Comparison of ENCODE assay signal across 14 cellular contexts in the genomic region with DNA sequence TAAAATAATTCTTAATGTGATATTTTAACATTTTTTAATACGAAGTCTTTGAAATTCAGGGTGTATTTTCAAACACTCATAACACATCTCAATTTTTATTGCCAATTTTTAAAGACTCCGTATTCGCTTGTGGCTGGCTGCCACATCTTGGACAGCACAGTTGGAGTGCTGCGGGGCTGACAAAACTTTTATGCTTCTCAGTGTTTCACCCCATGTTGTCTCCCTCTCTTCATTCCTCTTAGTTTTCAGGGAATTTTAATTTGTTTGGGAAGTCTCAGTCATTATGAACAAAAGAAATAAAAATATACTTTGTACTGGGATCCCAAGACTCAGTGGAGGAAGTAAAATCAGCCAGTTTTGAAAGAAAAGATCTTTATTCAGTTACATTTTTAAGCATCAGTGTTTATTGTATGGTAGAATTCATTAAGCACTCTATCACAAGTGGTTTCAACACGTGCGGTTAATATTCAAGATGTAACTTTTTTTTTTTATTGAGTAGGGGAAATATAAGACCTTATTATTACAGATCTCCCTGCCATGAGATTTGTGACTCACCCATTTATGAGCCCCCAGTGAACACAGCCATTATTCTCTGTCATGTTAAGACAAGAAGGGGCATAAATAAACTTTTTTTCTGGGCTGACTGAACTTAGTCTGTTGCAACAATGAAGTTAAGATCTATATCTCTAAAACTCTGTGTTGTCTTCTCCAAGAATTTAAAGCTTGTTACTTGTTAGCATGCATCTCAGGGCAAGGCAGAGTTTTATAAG. TPM values are rescaled to one million over a fixed set of nuclear protein-coding genes. Genes with fewer than 3 reads are reported as not detected.
DNase-seq lines count a peak whose midpoint lies in the region; ATAC-seq and TF ChIP-seq lines count a peak whose summit lies in the region.
"Had no signal": no experiment of that assay in that cellular context is flagged by ENCODE, and none has a peak within 500 bp of the region (broad histone marks: within the 10 kb centered on the region; RNA-seq: fewer than 3 reads in every experiment).

No MANE protein-coding gene starts in this region.

- no peak overlapping the region for H2AFZ ChIP-seq in Loucy (ENCODE audit: low read length)

- peaks cover 0 to 3% (median 0%) of the 10 kb centered on the region in 3 donors for H3K36me3 Mint-ChIP-seq in immature natural killer cell

- in situ Hi-C loops in astrocyte of the cerebellum (cut with HindIII; ENCODE audit: low sequenced_read_pairs): no loop called here

- no peaks in the 10 kb centered on the region for H3K9me2 ChIP-seq in Loucy (replicated peaks; ENCODE audit: low read depth, low read length)

- peak overlapping the region; percentile 13 to 53 (median 42) for H3K4me3 Mint-ChIP-seq in immature natural killer cell
- H3K4me3 Mint-ChIP-seq: activated naive CD4-positive, alpha-beta T cell treated with anti-CD3 and anti-CD28 coated beads for 36 hours had no signal

- peak overlapping the region; percentile 19 for H3K4me2 ChIP-seq in Loucy (ENCODE audit: low read depth, low read length, poor library complexity, severe bottlenecking)

- H3K9ac ChIP-seq in Loucy (ENCODE audit: low read depth, low read length, poor library complexity, severe bottlenecking): peak overlapping the region; percentile 2

- TF ChIP-seq EP300 in suprapubic skin (IDR thresholded peaks at IDR 0.05): no peak

- H4K20me1 ChIP-seq in Loucy (ENCODE audit: insufficient read depth, low read length, poor library complexity, severe bottlenecking): peaks cover 8% of the 10 kb centered on the region

- H3K9me3 ChIP-seq in Loucy (ENCODE audit: insufficient read depth, low read depth, low read length) (no peaks in the 10 kb centered on the region), suprapubic skin (no peaks in the 10 kb centered on the region), esophagus squamous epithelium (no peaks in the 10 kb centered on the region)

- H3K79me2 ChIP-seq in Loucy (ENCODE audit: insufficient read depth, low read length): peaks cover 27% of the 10 kb centered on the region; the same call in 1 of the 2 replicates

- H3K4me3 ChIP-seq in Loucy (ENCODE audit: low read length, poor library complexity, severe bottlenecking) (no peak overlapping the region), astrocyte of the cerebellum (ENCODE audit: low read depth, low read length) (no peak overlapping the region), suprapubic skin (no peak overlapping the region), esophagus squamous epithelium (no peak overlapping the region)

- H3K4me1 Mint-ChIP-seq in immature natural killer cell: peaks cover 85 to 91% of the 10 kb centered on the region in 2 donors

- intact Hi-C loops in esophagus squamous epithelium (cut with DNase I): no loop called here

- WGBS in suprapubic skin: 24% methylated on average over 6 of the region's 6 CpGs
- WGBS in esophagus squamous epithelium, 2 donors: 43 to 51% methylated on average over 6 of the region's 6 CpGs

- no peaks in the 10 kb centered on the region for H3K27me3 Mint-ChIP-seq in immature natural killer cell (ENCODE audit: low read depth in 3 of 3)

- H3K36me3 ChIP-seq in Loucy (ENCODE audit: insufficient read depth, low read length): no peaks in the 10 kb centered on the region; the same call in 1 of the 2 replicates
- no peaks in the 10 kb centered on the region for H3K36me3 ChIP-seq in suprapubic skin
- peaks cover 0 to 5% (median 0%) of the 10 kb centered on the region in 3 donors for H3K36me3 ChIP-seq in esophagus squamous epithelium

- no peaks in the 10 kb centered on the region; the same call in 1 of the 2 replicates for H3F3A ChIP-seq in Loucy (ENCODE audit: low read depth)

- no peak for TF ChIP-seq CTCF in Loucy (conservative IDR thresholded peaks at IDR 0.05; ENCODE audit: low read length)
- no peak for TF ChIP-seq CTCF in astrocyte of the cerebellum (IDR thresholded peaks at IDR 0.05; ENCODE audit: low read depth, low read length, missing control alignments)
- no peak for TF ChIP-seq CTCF in suprapubic skin (IDR thresholded peaks at IDR 0.05)
- no peak for TF ChIP-seq CTCF in esophagus squamous epithelium (IDR thresholded peaks at IDR 0.05)

- H3K9me3 Mint-ChIP-seq in immature natural killer cell: no peaks in the 10 kb centered on the region
- H3K9me3 Mint-ChIP-seq: activated naive CD4-positive, alpha-beta T cell treated with anti-CD3 and anti-CD28 coated beads for 36 hours had no signal

- H3K27ac ChIP-seq in suprapubic skin (peak overlapping the region; percentile 65), esophagus squamous epithelium (peak overlapping the region in 2 of 4 donors; percentile 44 to 75)

- H3K4me1 ChIP-seq in Loucy (ENCODE audit: insufficient read depth, low read length, poor library complexity, severe bottlenecking) (peaks cover 15% of the 10 kb centered on the region), suprapubic skin (peaks cover 55% of the 10 kb centered on the region), esophagus squamous epithelium (peaks cover 10 to 69% (median 15%) of the 10 kb centered on the region in 3 donors)

- peak overlapping the region in 5 of 6 donors; percentile 64 to 76 (median 68) for H3K27ac Mint-ChIP-seq in immature natural killer cell
- H3K27ac Mint-ChIP-seq: activated naive CD4-positive, alpha-beta T cell treated with anti-CD3 and anti-CD28 coated beads for 36 hours had no signal

- H3K27me3 ChIP-seq in Loucy (ENCODE audit: insufficient read depth, low read length, poor library complexity, severe bottlenecking): no peaks in the 10 kb centered on the region
- no peaks in the 10 kb centered on the region for H3K27me3 ChIP-seq in suprapubic skin
- H3K27me3 ChIP-seq in esophagus squamous epithelium: no peaks in the 10 kb centered on the region

- DNase-seq in astrocyte of the cerebellum (ENCODE audit: low read depth) (peak; percentile 44), immature natural killer cell (peak; percentile 17 to 30 (median 21)), suprapubic skin (ENCODE audit: low spot score in 2 of 2) (no peak), amniotic stem cell (lab: John Stamatoyannopoulos, UW) (no peak), esophagus squamous epithelium (lab: John Stamatoyannopoulos, UW) (no peak)
- DNase-seq: activated CD4-positive, alpha-beta T cell treated with anti-CD3 and anti-CD28 coated beads, Interleukin-2, amount 50 U/mL, for 1 hour; activated naive CD4-positive, alpha-beta T cell treated with anti-CD3 and anti-CD28 coated beads for 36 hours; DND-41; effector CD4-positive, alpha-beta T cell; NCI-H1092 treated with DMSO at 0.1 percent for 48 hours; stimulated activated CD4-positive, alpha-beta T cell treated with anti-CD3 and anti-CD28 coated beads, Interleukin-15, amount 100 ng/mL, for 24 hours; SW 1271 had no signal

- no peak for ATAC-seq in HG03139 (IDR thresholded peaks at IDR 0.05; ENCODE audit: unreplicated experiment)

- TF ChIP-seq POLR2A in suprapubic skin (IDR thresholded peaks at IDR 0.05) (no peak), esophagus squamous epithelium (IDR thresholded peaks at IDR 0.05) (no peak)

RNA-seq across cellular contexts. Expression of a gene that starts 26.8 kb away (rescaled TPM):
- 10 to 100 TPM in 1 of 3 donors, 1 to 10 TPM in 2; 2.5 to 12.0 (median 5.8) TPM for polyA plus RNA-seq in immature natural killer cell
- 10 to 100 TPM; 35.7 to 63.7 (median 40.2) TPM for total RNA-seq in suprapubic skin
- 10 to 100 TPM; 20.0 to 27.1 (median 23.8) TPM for total RNA-seq in esophagus squamous epithelium

RNA-seq across cellular contexts. Expression of a gene that starts 55.0 kb away (rescaled TPM):
- under 1 TPM; 0.19 to 0.91 (median 0.34) TPM for polyA plus RNA-seq in immature natural killer cell
- total RNA-seq in suprapubic skin: not detected
- not detected for total RNA-seq in esophagus squamous epithelium
- total RNA-seq: activated naive CD4-positive, alpha-beta T cell treated with anti-CD3 and anti-CD28 coated beads for 36 hours had no signal

Comparison
In these comparisons a context has a peak if more than half of its experiments do, and no peak if none do; other contexts are left out.
1. DNase-seq: peak in astrocyte of the cerebellum (single experiment) and immature natural killer cell (3 of 3); none in suprapubic skin (0 of 2), amniotic stem cell (single experiment) and esophagus squamous epithelium (single experiment).